Comparison of ENCODE assay signal across 19 cellular contexts in the genomic region with DNA sequence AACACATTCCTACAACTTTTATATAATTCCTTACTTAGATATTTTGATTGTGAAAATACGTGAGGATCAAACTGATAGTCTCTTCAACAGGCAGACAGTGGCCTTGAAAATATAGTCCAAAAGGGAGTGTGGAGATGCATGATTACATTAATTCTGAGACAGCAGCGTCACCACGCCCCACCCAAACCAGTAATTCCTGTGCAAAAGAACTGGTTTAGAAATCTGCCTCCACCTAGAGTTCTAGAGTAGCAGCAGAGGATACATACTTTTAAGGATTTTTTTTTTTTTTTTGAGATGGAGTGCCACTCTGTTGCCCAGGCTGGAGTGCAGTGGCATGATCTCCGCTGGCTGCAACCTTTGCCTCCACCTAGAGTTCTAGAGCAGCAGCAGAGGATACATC. TPM values are rescaled to one million over a fixed set of nuclear protein-coding genes. Genes with fewer than 3 reads are reported as not detected.
DNase-seq lines count a peak whose midpoint lies in the region; ATAC-seq lines count a peak whose summit lies in the region.
"Had no signal": no experiment of that assay in that cellular context is flagged by ENCODE, and none has a peak within 500 bp of the region (broad histone marks: within the 10 kb centered on the region; RNA-seq: fewer than 3 reads in every experiment).

No MANE protein-coding gene starts in this region.

- H3K4me3 Mint-ChIP-seq in T-helper 2 cell treated with Interferon-gamma antibody and Interleukin-4, amounts not matched to agents 5 μg/mL and 100 μg/mL, for 36 hours, result peak overlapping the region; percentile 95
- H3K4me3 Mint-ChIP-seq in T-helper 17 cell, result no peak overlapping the region
- no peak overlapping the region for H3K4me3 Mint-ChIP-seq in activated T-helper 2 cell treated with anti-CD3 and anti-CD28 coated beads, Interferon-gamma antibody, Interleukin-2, Interleukin-4, amounts not matched to agents 10 μg/mL and 5 μg/mL and 100 μg/mL, durations not matched to agents 14 hours and 24 hours and 36 hours (ENCODE audit: low read depth)

- H3K27ac ChIP-seq in skin epidermis, result peak overlapping the region in 20 of 21 experiments; percentile 85 to 99 (median 98)

- peaks cover 22% of the 10 kb centered on the region for H3K36me3 Mint-ChIP-seq in T-helper 2 cell treated with Interferon-gamma antibody and Interleukin-4, amounts not matched to agents 5 μg/mL and 100 μg/mL, for 36 hours (ENCODE audit: low read depth)
- peaks cover 3% of the 10 kb centered on the region for H3K36me3 Mint-ChIP-seq in T-helper 17 cell (ENCODE audit: low read depth)
- peaks cover 27% of the 10 kb centered on the region for H3K36me3 Mint-ChIP-seq in activated T-helper 2 cell treated with anti-CD3 and anti-CD28 coated beads, Interferon-gamma antibody, Interleukin-2, Interleukin-4, amounts not matched to agents 10 μg/mL and 5 μg/mL and 100 μg/mL, durations not matched to agents 14 hours and 24 hours and 36 hours (ENCODE audit: low read depth)

- DNase-seq in T-helper 2 cell treated with Interferon-gamma antibody and Interleukin-4, amounts not matched to agents 5 μg/mL and 100 μg/mL, for 36 hours (ENCODE audit: low spot score), result no peak
- DNase-seq in T-helper 2 cell, result no peak
- no peak for DNase-seq in T-helper 17 cell
- no peak for DNase-seq in activated T-helper 2 cell treated with anti-CD3 and anti-CD28 coated beads, Interferon-gamma antibody, Interleukin-2, Interleukin-4, amounts not matched to agents 10 μg/mL and 5 μg/mL and 100 μg/mL, durations not matched to agents 14 hours and 24 hours and 36 hours (ENCODE audit: low spot score)
- DNase-seq in UCSD-AML1 (lab: John Stamatoyannopoulos, UW; ENCODE audit: unreplicated experiment), result no peak
- DNase-seq: activated CD4-positive, alpha-beta T cell treated with anti-CD3 and anti-CD28 coated beads, Interleukin-2, amount 50 U/mL, for 48 hours; activated naive CD8-positive, alpha-beta T cell treated with anti-CD3 and anti-CD28 coated beads, Interleukin-2, amount 50 U/mL, for 24 hours; C1 segment of cervical spinal cord; dorsolateral prefrontal cortex; MG63; NCI-H1436 treated with DMSO at 0.1 percent for 48 hours; NCI-H774; psoas muscle; spleen; tibial artery had no signal

- no peaks in the 10 kb centered on the region for H3K9me3 ChIP-seq in T-helper 17 cell (ENCODE audit: control insufficient read depth, low read length, poor library complexity, severe bottlenecking)
- H3K9me3 ChIP-seq: MG63, psoas muscle, spleen, tibial artery had no signal

- peaks cover 33% of the 10 kb centered on the region for H3K4me1 Mint-ChIP-seq in T-helper 2 cell treated with Interferon-gamma antibody and Interleukin-4, amounts not matched to agents 5 μg/mL and 100 μg/mL, for 36 hours (ENCODE audit: low read depth)
- H3K4me1 Mint-ChIP-seq in T-helper 17 cell, result peaks cover 28% of the 10 kb centered on the region
- peaks cover 26% of the 10 kb centered on the region for H3K4me1 Mint-ChIP-seq in activated T-helper 2 cell treated with anti-CD3 and anti-CD28 coated beads, Interferon-gamma antibody, Interleukin-2, Interleukin-4, amounts not matched to agents 10 μg/mL and 5 μg/mL and 100 μg/mL, durations not matched to agents 14 hours and 24 hours and 36 hours (ENCODE audit: low read depth)

- intact Hi-C loops in activated T-helper 2 cell treated with anti-CD3 and anti-CD28 coated beads, Interferon-gamma antibody, Interleukin-2, Interleukin-4, amounts not matched to agents 10 μg/mL and 5 μg/mL and 100 μg/mL, durations not matched to agents 14 hours and 24 hours and 36 hours (cut with micrococcal nuclease), result loop anchor here (2.0 to 10.0 kb wide), 2 partner anchors 589 to 613 kb away; partner anchors contain the start of gene GAS1

- ATAC-seq in T-helper 17 cell (no peak), esophagus mucosa (peak; percentile 58), GM21515 (IDR thresholded peaks at IDR 0.05; ENCODE audit: unreplicated experiment) (no peak)
- ATAC-seq: activated naive CD8-positive, alpha-beta T cell treated with anti-CD3 and anti-CD28 coated beads, Interleukin-2, amount 50 U/mL, for 24 hours; psoas muscle had no signal

- peaks cover 6% of the 10 kb centered on the region for H3K27me3 Mint-ChIP-seq in T-helper 2 cell treated with Interferon-gamma antibody and Interleukin-4, amounts not matched to agents 5 μg/mL and 100 μg/mL, for 36 hours (ENCODE audit: low read depth)
- H3K27me3 Mint-ChIP-seq in T-helper 17 cell, result peaks cover under 1% of the 10 kb centered on the region
- peaks cover 2% of the 10 kb centered on the region for H3K27me3 Mint-ChIP-seq in activated T-helper 2 cell treated with anti-CD3 and anti-CD28 coated beads, Interferon-gamma antibody, Interleukin-2, Interleukin-4, amounts not matched to agents 10 μg/mL and 5 μg/mL and 100 μg/mL, durations not matched to agents 14 hours and 24 hours and 36 hours (ENCODE audit: low read depth)
- H3K27me3 Mint-ChIP-seq: activated naive CD8-positive, alpha-beta T cell treated with anti-CD3 and anti-CD28 coated beads, Interleukin-2, amount 50 U/mL, for 24 hours had no signal

- H3K9me3 Mint-ChIP-seq in T-helper 2 cell treated with Interferon-gamma antibody and Interleukin-4, amounts not matched to agents 5 μg/mL and 100 μg/mL, for 36 hours, result no peaks in the 10 kb centered on the region
- H3K9me3 Mint-ChIP-seq in activated T-helper 2 cell treated with anti-CD3 and anti-CD28 coated beads, Interferon-gamma antibody, Interleukin-2, Interleukin-4, amounts not matched to agents 10 μg/mL and 5 μg/mL and 100 μg/mL, durations not matched to agents 14 hours and 24 hours and 36 hours, result no peaks in the 10 kb centered on the region
- H3K9me3 Mint-ChIP-seq: activated naive CD8-positive, alpha-beta T cell treated with anti-CD3 and anti-CD28 coated beads, Interleukin-2, amount 50 U/mL, for 24 hours had no signal

- H3K27ac Mint-ChIP-seq in T-helper 2 cell treated with Interferon-gamma antibody and Interleukin-4, amounts not matched to agents 5 μg/mL and 100 μg/mL, for 36 hours, result no peak overlapping the region
- H3K27ac Mint-ChIP-seq in T-helper 17 cell, result peak overlapping the region; percentile 98
- H3K27ac Mint-ChIP-seq in activated T-helper 2 cell treated with anti-CD3 and anti-CD28 coated beads, Interferon-gamma antibody, Interleukin-2, Interleukin-4, amounts not matched to agents 10 μg/mL and 5 μg/mL and 100 μg/mL, durations not matched to agents 14 hours and 24 hours and 36 hours, result no peak overlapping the region
- H3K27ac Mint-ChIP-seq: activated naive CD8-positive, alpha-beta T cell treated with anti-CD3 and anti-CD28 coated beads, Interleukin-2, amount 50 U/mL, for 24 hours had no signal

- H3K4me3 ChIP-seq in skin epidermis, result no peak overlapping the region
- H3K4me3 ChIP-seq: lung had no signal

RNA-seq across cellular contexts. Expression of gene TUT7, which starts 1.6 kb away (rescaled TPM):
- total RNA-seq in T-helper 17 cell, result 10 to 100 TPM; 55.6 to 60.2 TPM
- 33.3 TPM for total RNA-seq in esophagus mucosa
- 41.5 and 41.9 TPM in 2 replicates for total RNA-seq in activated T-helper 2 cell treated with anti-CD3 and anti-CD28 coated beads, Interferon-gamma antibody, Interleukin-2, Interleukin-4, amounts not matched to agents 10 μg/mL and 5 μg/mL and 100 μg/mL, durations not matched to agents 14 hours and 24 hours and 36 hours
